ENCODE assay signal across 8 cellular contexts in the genomic region with DNA sequence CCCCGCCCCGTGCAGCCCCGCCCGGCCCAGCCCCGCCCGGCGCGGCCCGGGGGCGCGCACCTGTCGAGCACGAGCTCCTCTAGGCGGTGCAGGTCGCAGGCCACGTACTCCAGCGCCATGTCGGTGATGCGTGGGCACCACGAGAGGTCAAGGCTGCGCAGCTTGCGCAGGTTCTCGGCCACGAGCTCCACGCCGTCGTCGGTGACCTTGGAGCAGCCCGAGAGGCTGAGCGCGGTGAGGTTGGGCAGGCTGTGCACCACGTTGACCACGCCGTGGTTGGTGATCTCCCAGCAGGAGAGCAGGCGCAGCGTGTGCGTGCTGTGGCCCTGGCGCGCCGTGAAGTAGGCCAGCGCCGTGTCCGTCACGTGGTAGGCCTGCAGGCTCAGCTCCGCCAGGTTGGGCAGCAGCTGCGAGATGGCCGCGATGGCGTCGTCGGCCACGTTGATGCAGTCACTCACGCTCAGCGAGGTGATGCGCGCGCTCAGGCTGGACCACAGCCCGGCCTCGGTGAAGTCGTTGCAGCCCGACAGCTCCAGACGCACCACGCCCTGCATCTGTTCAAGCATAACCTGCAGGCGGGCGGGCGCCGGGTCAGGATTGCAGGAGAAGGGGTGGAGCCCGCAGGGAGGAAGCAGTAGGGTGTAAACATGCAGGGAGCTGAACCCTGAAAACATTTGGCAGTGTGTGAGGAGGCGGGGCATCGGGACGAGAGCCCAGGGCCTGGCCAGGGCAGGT. TPM values are rescaled to one million over a fixed set of nuclear protein-coding genes. Genes with fewer than 3 reads are reported as not detected.
DNase-seq lines count a peak whose midpoint lies in the region; ATAC-seq and TF ChIP-seq lines count a peak whose summit lies in the region.

No MANE protein-coding gene starts in this region.

- peak overlapping the region; percentile 40 to 67 (median 52) for H3K4me3 ChIP-seq in BLaER1 treated with 17β-estradiol and CSF1 and Interleukin-3, amounts not matched to agents 10 nM and 100 nM
- peak overlapping the region; percentile 74 for H3K4me3 ChIP-seq in HUES48 (ENCODE audit: low read depth, low read length)
- H3K4me3 ChIP-seq in mammary epithelial cell (replicated peaks in 1 of 3; ENCODE audit: insufficient read depth in 1 of 3, low read depth in 2 of 3, low read length in 3 of 3), result peak overlapping the region in 2 of 3 experiments; percentile 25 to 33
- H3K4me3 ChIP-seq in neutrophil (ENCODE audit: low read depth in 1 of 2, low read length in 1 of 2), result peak overlapping the region; percentile 53 to 60

- DNase-seq in T-helper 17 cell (peak; percentile 59 to 70 (median 65)), mammary epithelial cell (peak; percentile 69), DMS 273 treated with DMSO at 0.1 percent for 48 hours (lab: John Stamatoyannopoulos, UW) (no peak)

- no peaks in the 10 kb centered on the region for H3K36me3 ChIP-seq in BLaER1 treated with 17β-estradiol and CSF1 and Interleukin-3, amounts not matched to agents 10 nM and 100 nM
- H3K36me3 ChIP-seq in HUES48 (ENCODE audit: control insufficient read depth, insufficient read depth, low read length) (no peaks in the 10 kb centered on the region), mammary epithelial cell (ENCODE audit: insufficient read depth, low read length) (no peaks in the 10 kb centered on the region), neutrophil (no peaks in the 10 kb centered on the region)

- peaks cover 0 to 50% (median 24%) of the 10 kb centered on the region in 11 experiments; a peak in 14 of 22 replicates for H4K20me1 ChIP-seq in BLaER1 treated with 17β-estradiol and CSF1 and Interleukin-3, amounts not matched to agents 10 nM and 100 nM
- H4K20me1 ChIP-seq in mammary epithelial cell (ENCODE audit: insufficient read depth, low read length), result no peaks in the 10 kb centered on the region

- H3K9ac ChIP-seq in BLaER1 treated with 17β-estradiol and CSF1 and Interleukin-3, amounts not matched to agents 10 nM and 100 nM, result no peak overlapping the region
- H3K9ac ChIP-seq in HUES48 (ENCODE audit: low read depth, low read length) (peak overlapping the region; percentile 45; the same call in 1 of the 2 replicates), mammary epithelial cell (ENCODE audit: insufficient read depth, low read length) (no peak overlapping the region)

- WGBS in mammary epithelial cell (ENCODE audit: low coverage, missing lambda C conversion rate), result 4% methylated on average over 30 of the region's 71 CpGs

- H3K27ac ChIP-seq in BLaER1 treated with 17β-estradiol and CSF1 and Interleukin-3, amounts not matched to agents 10 nM and 100 nM, result no peak overlapping the region
- H3K27ac ChIP-seq in HUES48 (ENCODE audit: low read depth, low read length) (no peak overlapping the region), mammary epithelial cell (ENCODE audit: insufficient read depth, low read depth, low read length) (no peak overlapping the region), neutrophil (no peak overlapping the region)

- H3K4me3 Mint-ChIP-seq in T-helper 17 cell, result peak overlapping the region; percentile 85

- H3K4me2 ChIP-seq in BLaER1 treated with 17β-estradiol and CSF1 and Interleukin-3, amounts not matched to agents 10 nM and 100 nM, result peak overlapping the region; percentile 81 to 99 (median 95)
- H3K4me2 ChIP-seq in mammary epithelial cell (ENCODE audit: insufficient read depth, low read depth, low read length), result peak overlapping the region; percentile 69

- dilution Hi-C loops in mammary epithelial cell (cut with HindIII; ENCODE audit: low sequenced_read_pairs), result no loop called here

- H3K4me1 ChIP-seq in BLaER1 treated with 17β-estradiol and CSF1 and Interleukin-3, amounts not matched to agents 10 nM and 100 nM, result peaks cover 23 to 33% (median 30%) of the 10 kb centered on the region in 10 experiments
- no peaks in the 10 kb centered on the region for H3K4me1 ChIP-seq in HUES48 (ENCODE audit: control insufficient read depth, insufficient read depth, low read length)
- peaks cover 10% of the 10 kb centered on the region for H3K4me1 ChIP-seq in mammary epithelial cell (ENCODE audit: insufficient read depth, low read length)
- peaks cover 8 to 21% of the 10 kb centered on the region in 2 experiments for H3K4me1 ChIP-seq in neutrophil (ENCODE audit: control insufficient read depth in 1 of 2, insufficient read depth in 1 of 2, low read depth in 1 of 2, low read length in 1 of 2)

- H3K36me3 Mint-ChIP-seq in T-helper 17 cell (ENCODE audit: low read depth), result no peaks in the 10 kb centered on the region

- no peaks in the 10 kb centered on the region for H3K27me3 Mint-ChIP-seq in T-helper 17 cell

- H3K4me1 Mint-ChIP-seq in T-helper 17 cell, result peaks cover 19% of the 10 kb centered on the region

- in situ Hi-C loops in mammary epithelial cell (cut with MboI; ENCODE audit: low sequenced_read_pairs in 2 of 2), result no loop called here

- CTCF ChIA-PET in mammary epithelial cell (lab: Charles Lee; ENCODE audit: low non-redundant PET), result no interaction called here

- peak overlapping the region; percentile 45 for H2AFZ ChIP-seq in mammary epithelial cell (ENCODE audit: low read depth, low read length)

- ATAC-seq in T-helper 17 cell (peak; percentile 79), HG02970 (IDR thresholded peaks at IDR 0.05; ENCODE audit: low FRiP score, unreplicated experiment) (no peak), GM19395 (IDR thresholded peaks at IDR 0.05; ENCODE audit: unreplicated experiment) (no peak)

- H3K27ac Mint-ChIP-seq in T-helper 17 cell, result peak overlapping the region; percentile 47

- H3K27me3 ChIP-seq in BLaER1 treated with 17β-estradiol and CSF1 and Interleukin-3, amounts not matched to agents 10 nM and 100 nM, result peaks cover 92 to 98% (median 97%) of the 10 kb centered on the region in 11 experiments
- H3K27me3 ChIP-seq in HUES48 (ENCODE audit: control insufficient read depth, insufficient read depth, low read length) (peaks cover 71% of the 10 kb centered on the region), mammary epithelial cell (ENCODE audit: insufficient read depth, low read length) (peaks cover 13% of the 10 kb centered on the region), neutrophil (peaks cover 100% of the 10 kb centered on the region)

- H3K79me2 ChIP-seq in mammary epithelial cell (ENCODE audit: insufficient read depth, low read length), result no peaks in the 10 kb centered on the region

- intact Hi-C loops in mammary epithelial cell (cut with micrococcal nuclease), result no loop called here

- H3K9me3 ChIP-seq in BLaER1 treated with 17β-estradiol and CSF1 and Interleukin-3, amounts not matched to agents 10 nM and 100 nM (replicated peaks in 1 of 11), result no peaks in the 10 kb centered on the region
- H3K9me3 ChIP-seq in HUES48 (ENCODE audit: control insufficient read depth, insufficient read depth, low read length) (no peaks in the 10 kb centered on the region), T-helper 17 cell (ENCODE audit: control insufficient read depth, low read length, poor library complexity, severe bottlenecking) (no peaks in the 10 kb centered on the region), mammary epithelial cell (replicated peaks; ENCODE audit: insufficient read depth, low read length) (no peaks in the 10 kb centered on the region), neutrophil (no peaks in the 10 kb centered on the region)

- no TSS peak for BruUV-seq in mammary epithelial cell (replicated peaks; lab: Mats Ljungman, UMichigan)

- TF ChIP-seq CTCF in mammary epithelial cell (conservative IDR thresholded peaks at IDR 0.05 in 1 of 2, IDR thresholded peaks at IDR 0.05 in 1 of 2; ENCODE audit: extremely low read depth in 1 of 2, insufficient read depth in 1 of 2, low read depth in 1 of 2, low read length in 2 of 2) (no peak), neutrophil (IDR thresholded peaks at IDR 0.05) (no peak)

RNA-seq across cellular contexts. Expression of gene WDR24, which starts 5.3 kb away (rescaled TPM):
- 10 to 100 TPM in 1 of 2 donors, 1 to 10 TPM in 1; 9.0 to 11.7 TPM for total RNA-seq in T-helper 17 cell
- total RNA-seq in mammary epithelial cell, result 10 to 100 TPM in 1 of 2 donors, 1 to 10 TPM in 1; 5.3 to 10.3 TPM
- 4.3 TPM for polyA plus RNA-seq in mammary epithelial cell
- 6.9 TPM for polyA minus RNA-seq in mammary epithelial cell

RNA-seq across cellular contexts. Expression of gene FBXL16, which starts 10.1 kb away (rescaled TPM):
- 10 to 100 TPM; 29.0 to 35.3 TPM for total RNA-seq in T-helper 17 cell
- 1 to 10 TPM in 1 of 2 donors, under 1 TPM in 1; 0.33 to 2.6 TPM for total RNA-seq in mammary epithelial cell
- 0.53 TPM for polyA plus RNA-seq in mammary epithelial cell
- 1.8 TPM for polyA minus RNA-seq in mammary epithelial cell

RNA-seq across cellular contexts. Expression of gene JMJD8, which starts 11.4 kb away (rescaled TPM):
- total RNA-seq in T-helper 17 cell, result 10 to 100 TPM; 28.0 to 36.1 TPM
- total RNA-seq in mammary epithelial cell, result 10 to 100 TPM; 21.2 to 32.4 TPM
- 42.5 TPM for polyA plus RNA-seq in mammary epithelial cell
- polyA minus RNA-seq in mammary epithelial cell, result 18.5 TPM

RNA-seq across cellular contexts. Expression of gene STUB1, which starts 15.3 kb away (rescaled TPM):
- 10 to 100 TPM; 65.5 to 67.4 TPM for total RNA-seq in T-helper 17 cell
- 100 to 1,000 TPM; 126 to 156 TPM for total RNA-seq in mammary epithelial cell
- polyA plus RNA-seq in mammary epithelial cell, result 189 TPM
- 105 TPM for polyA minus RNA-seq in mammary epithelial cell

RNA-seq across cellular contexts. Expression of gene METRN, which starts 19.4 kb away (rescaled TPM):
- total RNA-seq in T-helper 17 cell, result 1 to 10 TPM; 3.8 to 4.3 TPM
- total RNA-seq in mammary epithelial cell, result 10 to 100 TPM; 22.2 to 53.1 TPM
- 15.0 TPM for polyA plus RNA-seq in mammary epithelial cell
- 2.5 TPM for polyA minus RNA-seq in mammary epithelial cell

Comparison
In these comparisons a context has a peak if more than half of its experiments do, and no peak if none do; other contexts are left out.
1. RNA of gene FBXL16, which starts 10.1 kb away (total RNA-seq): 29.0 to 35.3 TPM in T-helper 17 cell; 0.33 to 2.6 TPM in mammary epithelial cell; every median in the first group is over 4 times any median in the second.
2. Peak in every context shown above with its lines, with median percentiles within 50 percentile points of each other: H3K4me3 ChIP-seq.